In genomic region chr15:66743703-66744536, GRCh38 we compare ENCODE assay signal across 14 cellular contexts. TPM values are rescaled to one million over a fixed set of nuclear protein-coding genes. Genes with fewer than 3 reads are reported as not detected.
A peak's percentile ranks its signal among the peaks of the same experiment; 100 is the strongest.
DNase-seq lines count a peak whose midpoint lies in the region; ATAC-seq, FAIRE-seq and TF ChIP-seq lines count a peak whose summit lies in the region.
"Had no signal": no experiment of that assay in that cellular context is flagged by ENCODE, and none has a peak within 500 bp of the region (broad histone marks: within the 10 kb centered on the region; RNA-seq: fewer than 3 reads in every experiment).

No MANE protein-coding gene starts in this region.

- H3K9ac ChIP-seq in GM23248 (peak overlapping the region; percentile 46), K562 (ENCODE audit: insufficient read depth in 1 of 2, low read depth in 2 of 2, low read length in 2 of 2) (no peak overlapping the region)

- no peaks in the 10 kb centered on the region; the same call in 1 of the 2 replicates for H4K20me1 ChIP-seq in GM23248 (ENCODE audit: insufficient read depth)
- peaks cover 15% of the 10 kb centered on the region; the same call in 1 of the 2 replicates for H4K20me1 ChIP-seq in K562 (replicated peaks; ENCODE audit: control insufficient read depth, insufficient read depth, low read length)

- no peak for TF ChIP-seq EP300 in K562 (IDR thresholded peaks at IDR 0.05; ENCODE audit: low read length)

- H3K9me1 ChIP-seq in K562 (ENCODE audit: control insufficient read depth, insufficient read depth, low read length) = no peaks in the 10 kb centered on the region

- in situ Hi-C loops in GM23248 (cut with MboI) (no loop called here), K562 (cut with MboI) (no loop called here)

- no TSS peak for BruUV-seq in K562 (replicated peaks; lab: Mats Ljungman, UMichigan)

- H3F3A ChIP-seq in GM23248 (ENCODE audit: insufficient read depth) = peaks cover 36% of the 10 kb centered on the region

- TF ChIP-seq POLR2A in K562 (conservative IDR thresholded peaks at IDR 0.05) = no peak

- peak; percentile 58 for DNase-seq in GM23248
- DNase-seq in K562 (ENCODE audit: extremely low read depth in 1 of 4, low spot score in 3 of 4) = no peak
- peak; percentile 59 for DNase-seq in iris pigment epithelial cell (ENCODE audit: low read depth)
- peak; percentile 53 for DNase-seq in stromal cell of bone marrow (ENCODE audit: low read depth)
- DNase-seq in activated naive CD4-positive, alpha-beta T cell (lab: John Stamatoyannopoulos, UW) = no peak
- no peak for DNase-seq in dedifferentiated amniotic fluid mesenchymal stem cell (ENCODE audit: extremely low spot score)
- DNase-seq: activated naive CD8-positive, alpha-beta T cell treated with anti-CD3 and anti-CD28 coated beads, Interleukin-2, amount 50 U/mL, for 24 hours; CD8-positive, alpha-beta memory T cell; HCEC 1CT; NCI-H2081; NK-92 treated with Interleukin-12 subunit alpha and Interleukin-12 subunit beta, amount 100 ng/mL, for 24 hours; small intestine had no signal

- CTCF ChIA-PET in K562 (lab: Yijun Ruan, JAX; ENCODE audit: low intra/inter-chr PET ratio) = no interaction called here

- intact Hi-C loops in K562 (cut with micrococcal nuclease) = no loop called here

- ATAC-seq in K562 (no peak), GM21825 (IDR thresholded peaks at IDR 0.05; ENCODE audit: unreplicated experiment) (no peak), HG03439 (IDR thresholded peaks at IDR 0.05; ENCODE audit: unreplicated experiment) (no peak)
- ATAC-seq: activated naive CD8-positive, alpha-beta T cell treated with anti-CD3 and anti-CD28 coated beads, Interleukin-2, amount 50 U/mL, for 24 hours had no signal

- H3K36me3 ChIP-seq in GM23248 (ENCODE audit: low read depth) (no peaks in the 10 kb centered on the region), K562 (ENCODE audit: control insufficient read depth, insufficient read depth, low read length) (no peaks in the 10 kb centered on the region)

- FAIRE-seq in K562 (lab: Jason Lieb, UNC) = no peak
- FAIRE-seq: small intestine had no signal

- H3K27ac ChIP-seq in GM23248 (peak overlapping the region; percentile 35), K562 (ENCODE audit: extremely low read depth, low read depth, low read length) (no peak overlapping the region)

- H2AFZ ChIP-seq in GM23248 (0 out of 2 replicates have a peak overlapping the region, but pooled peaks have one; percentile 44), K562 (ENCODE audit: low read depth, low read length) (no peak overlapping the region)

- TF ChIP-seq CTCF in K562 (IDR thresholded peaks at IDR 0.05 in 2 of 3, conservative IDR thresholded peaks at IDR 0.05 in 1 of 3; ENCODE audit: insufficient read depth in 2 of 3, low read depth in 1 of 3, low read length in 3 of 3) = no peak

- H3K4me1 ChIP-seq in GM23248 (ENCODE audit: insufficient read depth) (peaks cover 66% of the 10 kb centered on the region), K562 (replicated peaks in 1 of 2; ENCODE audit: control insufficient read depth in 2 of 2, insufficient read depth in 2 of 2, low read length in 2 of 2) (peaks cover 0 to 8% of the 10 kb centered on the region in 2 experiments; a peak in 1 of 5 replicates)

- H3K4me3 ChIP-seq in GM23248 = no peak overlapping the region
- no peak overlapping the region for H3K4me3 ChIP-seq in K562

- H3K9me3 ChIP-seq in GM23248 (ENCODE audit: low read depth) = no peaks in the 10 kb centered on the region
- no peaks in the 10 kb centered on the region for H3K9me3 ChIP-seq in K562 (replicated peaks; ENCODE audit: control insufficient read depth, insufficient read depth, low read depth, low read length)

- POLR2A ChIA-PET in K562 (lab: Yijun Ruan, JAX) = interaction anchor here (0.6 kb wide), 2 partner anchors 15 to 42 kb away, joined by 3 read pairs; no protein-coding TSS in a partner anchor

- 28 to 39% methylated on average over 15 of the region's 15 CpGs for whole genome bisulfite sequencing in GM23248 (ENCODE audit: low coverage in 1 of 2, low lambda C conversion rate in 2 of 2, missing lambda C conversion rate in 2 of 2), 2 experiments
- WGBS in K562 (ENCODE audit: insufficient coverage, low coverage, missing lambda C conversion rate) = 73% methylated on average over 14 of the region's 15 CpGs

- H3K4me2 ChIP-seq in GM23248 (ENCODE audit: unreplicated experiment) (peak overlapping the region; percentile 12), K562 (ENCODE audit: insufficient read depth, low read length) (no peak overlapping the region)

- H3K27me3 ChIP-seq in GM23248 (replicated peaks; ENCODE audit: insufficient read depth) = no peaks in the 10 kb centered on the region
- no peaks in the 10 kb centered on the region for H3K27me3 ChIP-seq in K562 (ENCODE audit: control insufficient read depth in 2 of 2, insufficient read depth in 2 of 2, low read length in 2 of 2)

- no peak for TF ChIP-seq RAD21 in K562 (CRISPR knock-in tag; conservative IDR thresholded peaks at IDR 0.05 in 1 of 2, IDR thresholded peaks at IDR 0.05 in 1 of 2)

- peaks cover 94% of the 10 kb centered on the region for H3K79me2 ChIP-seq in GM23248 (ENCODE audit: insufficient read depth)
- peaks cover 37% of the 10 kb centered on the region; the same call in 2 of the 3 replicates for H3K79me2 ChIP-seq in K562 (ENCODE audit: control insufficient read depth, insufficient read depth, low read length)

- H3K9me2 ChIP-seq in GM23248 (ENCODE audit: insufficient read depth) = no peaks in the 10 kb centered on the region

TF ChIP-seq in K562, 482 proteins besides CTCF, POLR2A, EP300 and RAD21:
- TF ChIP-seq MAX (CRISPR knock-in tag; IDR thresholded peaks at IDR 0.05) = peak; percentile 20; the same call in 1 of the 2 replicates
- TF ChIP-seq FOXA3 (CRISPR knock-in tag; conservative IDR thresholded peaks at IDR 0.05 in 1 of 2, IDR thresholded peaks at IDR 0.05 in 1 of 2) = peak; percentile 38 to 53; a peak in 2 of 4 replicates
- TF ChIP-seq MYNN (IDR thresholded peaks at IDR 0.05) = no peak
- no peak for TF ChIP-seq MYNN (CRISPR knock-in tag; IDR thresholded peaks at IDR 0.05)
- peak; percentile 48 for TF ChIP-seq ZNF146 (CRISPR knock-in tag; IDR thresholded peaks at IDR 0.05; ENCODE audit: unreplicated experiment)

RNA-seq across cellular contexts. Expression of gene SMAD6, which starts 41.9 kb away (rescaled TPM):
- total RNA-seq in GM23248 (2014; rRNA removed; shearing (Covaris generic)) = 24.0 and 32.9 TPM in 2 replicates
- polyA plus RNA-seq in GM23248 (2016; fragmentation: Nextera tagmentation; extraction: Ambion mirVana) (3.5 and 3.6 TPM in 2 replicates), K562 (2011; rRNA removed) (5.3 and 9.2 TPM in 2 replicates), K562 (2014; fragmentation: Illumina TruSeq; extraction: Trizol) (1.1 and 1.4 TPM in 2 replicates), K562 (2014; fragmentation: Nextera tagmentation; extraction: Ambion mirVana) (under 1 TPM; 0.10 to 0.13 TPM), K562 (2014; rRNA removed) (4.6 and 6.9 TPM in 2 replicates)
- total RNA-seq in K562 (2011; cell fraction: chromatin; rRNA removed; ENCODE audit: low replicate concordance) = 54.6 and 73.2 TPM in 2 replicates
- 34.3 and 36.4 TPM in 2 replicates for total RNA-seq in K562 (2011; cell fraction: nucleolus; rRNA removed)
- 49.6 and 69.7 TPM in 2 replicates for total RNA-seq in K562 (2011; cell fraction: nucleoplasm; rRNA removed)
- total RNA-seq in K562 (2014; rRNA removed) (11.3 and 14.5 TPM in 2 replicates), K562 (2014; rRNA removed; fragmentation: Illumina TruSeq; extraction: Trizol) (1.7 and 2.5 TPM in 2 replicates), K562 (2015; rRNA removed; fragmentation: Illumina TruSeq; extraction: Trizol) (3.7 and 4.1 TPM in 2 replicates), K562 (2021) (14.2 and 15.5 TPM in 2 replicates)
- 4.6 and 10.2 TPM in 2 replicates for polyA plus RNA-seq in K562 (2011; cell fraction: cytosol; rRNA removed)
- 10.8 and 14.0 TPM in 2 replicates for polyA plus RNA-seq in K562 (2011; cell fraction: nucleus; rRNA removed)
- 7.4 and 21.2 TPM in 2 replicates for polyA plus RNA-seq in K562 (2012)
- 7.7 and 9.1 TPM in 2 replicates for polyA minus RNA-seq in K562 (2011; rRNA and poly(A)+ RNA removed)
- polyA minus RNA-seq in K562 (2011; cell fraction: cytosol; rRNA and poly(A)+ RNA removed) = 12.8 and 25.8 TPM in 2 replicates
- 13.9 and 32.1 TPM in 2 replicates for polyA minus RNA-seq in K562 (2011; cell fraction: nucleus; rRNA and poly(A)+ RNA removed)
- polyA plus RNA-seq: CD8-positive, alpha-beta memory T cell had no signal

Comparison
In these comparisons a context has a peak if more than half of its experiments do, and no peak if none do; other contexts are left out.
1. DNase-seq: peak in GM23248 (single experiment), iris pigment epithelial cell (single experiment) and stromal cell of bone marrow (single experiment); none in K562 (0 of 4), activated naive CD4-positive, alpha-beta T cell (0 of 4) and dedifferentiated amniotic fluid mesenchymal stem cell (single experiment).